ENCODE assay signal across 1 cellular context in the genomic region with DNA sequence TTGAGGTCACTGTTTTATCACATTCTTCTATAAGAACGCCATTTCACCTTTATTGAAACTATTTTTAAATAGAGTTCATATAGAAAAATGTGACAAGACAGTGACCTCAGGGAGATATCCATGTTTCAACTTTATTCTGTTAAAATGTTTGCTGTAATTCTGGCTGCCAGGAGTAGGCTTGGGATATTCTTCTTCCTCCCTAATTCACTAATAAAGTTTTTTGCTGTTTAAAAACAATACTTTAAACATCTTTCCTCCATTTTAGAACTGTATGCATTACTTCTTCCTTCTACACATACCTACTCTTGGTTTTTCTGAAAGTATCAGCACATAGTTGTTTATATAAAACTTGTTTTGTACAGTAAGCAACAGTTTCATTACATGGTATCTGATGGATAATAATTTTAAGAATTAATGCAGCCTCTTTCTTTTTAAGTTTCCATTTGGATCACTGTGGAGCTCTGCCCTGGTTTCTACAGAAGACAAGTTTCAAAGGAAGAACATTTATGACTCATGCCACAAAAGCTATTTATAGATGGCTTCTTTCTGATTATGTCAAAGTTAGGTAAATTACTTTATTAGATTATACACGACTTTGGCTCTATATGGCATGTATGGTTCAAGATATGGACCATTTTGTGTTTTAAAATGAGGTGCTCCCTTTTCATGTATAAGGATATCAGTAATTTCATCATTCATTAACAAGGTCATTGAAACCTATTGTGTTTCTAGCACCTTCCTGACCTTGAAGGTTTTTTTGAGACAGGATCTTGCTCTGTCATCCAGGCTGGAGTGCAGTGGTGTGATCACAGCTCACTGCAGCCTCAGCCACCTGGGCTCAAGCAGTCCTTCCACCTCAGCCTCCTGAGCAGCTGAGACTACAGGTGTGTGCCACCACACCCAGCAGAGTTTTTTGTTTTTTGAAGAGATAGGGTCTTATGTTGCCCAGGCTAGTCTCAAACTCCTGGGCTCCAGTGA.
A peak's percentile ranks its signal among the peaks of the same experiment; 100 is the strongest.
TF ChIP-seq lines count a peak whose summit lies in the region.

No MANE protein-coding gene starts in this region.

TF ChIP-seq in endothelial cell of umbilical vein, 7 proteins besides CTCF, POLR2A, EP300 and RAD21:
- peak; percentile 54 for TF ChIP-seq FOS (IDR thresholded peaks at IDR 0.05; ENCODE audit: borderline replicate concordance, insufficient read depth, low read length)
- no peak for TF ChIP-seq POLR2AphosphoS5 (IDR thresholded peaks at IDR 0.05; ENCODE audit: insufficient read depth, low read depth, low read length)
- TF ChIP-seq JUN (IDR thresholded peaks at IDR 0.05; ENCODE audit: borderline replicate concordance, insufficient read depth, insufficient read length, low read depth), result peak; percentile 38
